22 cellular contexts compared by ENCODE assay signal in genomic region chr1:200967693-200968468, GRCh38.
"Had no signal": no experiment of that assay in that cellular context is flagged by ENCODE, and none has a peak within 500 bp of the region (broad histone marks: within the 10 kb centered on the region; RNA-seq: fewer than 3 reads in every experiment).

No MANE protein-coding gene starts in this region.

- ATAC-seq: activated T-cell treated with anti-CD3 and anti-CD28 coated beads, Interleukin-2, amount 50 U/mL, for 4 hours; gastrocnemius medialis; left colon; mucosa of descending colon; psoas muscle; right cardiac atrium; stimulated activated naive CD8-positive, alpha-beta T cell treated with anti-CD3 and anti-CD28 coated beads, Interleukin-15, Interleukin-2, amounts not matched to agents 100 U/mL and 50 U/mL, for 24 hours had no signal

- H3K27me3 ChIP-seq: esophagus muscularis mucosa, gastrocnemius medialis, thyroid gland had no signal

- H3K4me3 Mint-ChIP-seq: activated naive CD8-positive, alpha-beta T cell treated with anti-CD3 and anti-CD28 coated beads for 36 hours; activated T-cell treated with anti-CD3 and anti-CD28 coated beads, Interleukin-2, amount 50 U/mL, for 4 hours had no signal

- H3K27me3 Mint-ChIP-seq: activated naive CD8-positive, alpha-beta T cell treated with anti-CD3 and anti-CD28 coated beads for 36 hours; naive B cell had no signal

- H3K27ac Mint-ChIP-seq: activated T-helper 2 cell treated with anti-CD3 and anti-CD28 coated beads, Interferon-gamma antibody, Interleukin-2, Interleukin-4, amounts not matched to agents 10 μg/mL and 5 μg/mL and 100 μg/mL, durations not matched to agents 14 hours and 24 hours and 36 hours had no signal

- H3K27ac ChIP-seq: coronary artery, esophagus muscularis mucosa, gastrocnemius medialis, psoas muscle, thyroid gland, VCaP had no signal

- H3K9me3 Mint-ChIP-seq: activated naive CD8-positive, alpha-beta T cell treated with anti-CD3 and anti-CD28 coated beads for 36 hours; activated T-cell treated with anti-CD3 and anti-CD28 coated beads, Interleukin-2, amount 50 U/mL, for 4 hours; activated T-helper 2 cell treated with anti-CD3 and anti-CD28 coated beads, Interferon-gamma antibody, Interleukin-2, Interleukin-4, amounts not matched to agents 10 μg/mL and 5 μg/mL and 100 μg/mL, durations not matched to agents 14 hours and 24 hours and 36 hours; naive B cell had no signal

- DNase-seq: activated CD4-positive, CD25-positive, alpha-beta regulatory T cell treated with anti-CD3 and anti-CD28 coated beads, Interleukin-2, amount 50 U/mL, for 72 hours; activated naive CD4-positive, alpha-beta T cell; activated naive CD8-positive, alpha-beta T cell treated with anti-CD3 and anti-CD28 coated beads for 36 hours; activated T-cell treated with anti-CD3 and anti-CD28 coated beads, Interleukin-2, amount 50 U/mL, for 4 hours; amniotic stem cell; gastrocnemius medialis; head of caudate nucleus; hypothalamus; islet precursor cell; mucosa of descending colon; naive B cell; psoas muscle; right cardiac atrium; stimulated activated CD4-positive, alpha-beta T cell treated with anti-CD3 and anti-CD28 coated beads, Interleukin-4, amount 100 ng/mL, for 4 hours; stimulated activated naive CD8-positive, alpha-beta T cell treated with anti-CD3 and anti-CD28 coated beads, Interleukin-15, Interleukin-2, amounts not matched to agents 100 U/mL and 50 U/mL, for 24 hours; substantia nigra; thyroid gland had no signal

- H3K9me3 ChIP-seq: esophagus muscularis mucosa, gastrocnemius medialis, mucosa of descending colon, psoas muscle, thyroid gland had no signal
